8 cellular contexts compared by ENCODE assay signal in genomic region chr1:242017580-242018233, GRCh38. TPM values are rescaled to one million over a fixed set of nuclear protein-coding genes. Genes with fewer than 3 reads are reported as not detected.
DNase-seq lines count a peak whose midpoint lies in the region; ATAC-seq, FAIRE-seq and TF ChIP-seq lines count a peak whose summit lies in the region.
"Had no signal": no experiment of that assay in that cellular context is flagged by ENCODE, and none has a peak within 500 bp of the region (broad histone marks: within the 10 kb centered on the region; RNA-seq: fewer than 3 reads in every experiment).

No MANE protein-coding gene starts in this region.

- peak; percentile 91 for ATAC-seq in GM21360 (IDR thresholded peaks at IDR 0.05; ENCODE audit: unreplicated experiment)

- H3K4me3 ChIP-seq in PC-9 (no peak overlapping the region), astrocyte (ENCODE audit: insufficient read depth, low read depth, low read length) (no peak overlapping the region)

- H3K27ac ChIP-seq in PC-9 (no peak overlapping the region), astrocyte (ENCODE audit: low read depth, low read length) (no peak overlapping the region)

- TF ChIP-seq CTCF in PC-9 (conservative IDR thresholded peaks at IDR 0.05) (peak; percentile 62), astrocyte (IDR thresholded peaks at IDR 0.05; ENCODE audit: insufficient read depth, low read depth, low read length) (peak; percentile 53)

- H3K27me3 ChIP-seq in PC-9 (ENCODE audit: insufficient read depth, low read depth), result no peaks in the 10 kb centered on the region
- no peaks in the 10 kb centered on the region for H3K27me3 ChIP-seq in astrocyte (ENCODE audit: insufficient read depth, low read length)

- H3K4me1 Mint-ChIP-seq in astrocyte (ENCODE audit: low read depth, unreplicated experiment), result no peaks in the 10 kb centered on the region
- peaks cover 0 to 3% of the 10 kb centered on the region in 2 donors for H3K4me1 Mint-ChIP-seq in immature natural killer cell

- FAIRE-seq in astrocyte (lab: Jason Lieb, UNC), result no peak

- no peak overlapping the region for H3K9ac ChIP-seq in astrocyte (ENCODE audit: low read length)

- no peaks in the 10 kb centered on the region for H3F3A ChIP-seq in PC-9 (ENCODE audit: insufficient read depth, low read depth)

- DNase-seq in ELF-1 (ENCODE audit: low read depth, low spot score) (peak; percentile 64), HT-29 (ENCODE audit: low spot score) (peak; percentile 49), PC-9 (peak in 1 of 2 experiments; percentile 50), astrocyte (ENCODE audit: low read depth) (peak; percentile 28), immature natural killer cell (peak; percentile 6 to 34 (median 18))
- DNase-seq in stimulated activated CD4-positive, alpha-beta T cell treated with anti-CD3 and anti-CD28 coated beads, Interleukin-4, amount 100 ng/mL, for 4 hours, result peak; percentile 5 to 18

- no peaks in the 10 kb centered on the region for H3K27me3 Mint-ChIP-seq in astrocyte (ENCODE audit: low read depth, unreplicated experiment)
- H3K27me3 Mint-ChIP-seq in immature natural killer cell (ENCODE audit: low read depth in 3 of 3), result peaks cover 0 to 2% (median 0%) of the 10 kb centered on the region in 3 donors
- H3K27me3 Mint-ChIP-seq: dendritic cell treated with granulocyte-macrophage colony-stimulating factor and Interleukin-4, amounts not matched to agents 40 ng/mL and 50 ng/mL, for 4 days had no signal

- H3K4me2 ChIP-seq in PC-9 (no peak overlapping the region), astrocyte (ENCODE audit: low read length) (no peak overlapping the region)

- H3K4me1 ChIP-seq in PC-9 (replicated peaks; ENCODE audit: insufficient read depth) (no peaks in the 10 kb centered on the region), astrocyte (ENCODE audit: insufficient read depth, low read length) (no peaks in the 10 kb centered on the region)

- POLR2A ChIA-PET in PC-9 (lab: Charles Lee; ENCODE audit: unreplicated experiment), result no interaction called here

- no peaks in the 10 kb centered on the region for H3K9me3 ChIP-seq in PC-9 (ENCODE audit: insufficient read depth, low read depth)
- H3K9me3 ChIP-seq in astrocyte (ENCODE audit: insufficient read depth, low read depth, low read length), result no peaks in the 10 kb centered on the region

- H2AFZ ChIP-seq in PC-9 (no peak overlapping the region), astrocyte (ENCODE audit: low read depth, low read length) (no peak overlapping the region)

- BruUV-seq in PC-9 (replicated peaks; lab: Mats Ljungman, UMichigan), result no TSS peak

- no peaks in the 10 kb centered on the region for H3K36me3 Mint-ChIP-seq in astrocyte (ENCODE audit: low read depth, unreplicated experiment)
- H3K36me3 Mint-ChIP-seq in immature natural killer cell, result no peaks in the 10 kb centered on the region

- H3K27ac Mint-ChIP-seq in astrocyte (ENCODE audit: unreplicated experiment) (no peak overlapping the region), immature natural killer cell (no peak overlapping the region)
- H3K27ac Mint-ChIP-seq: dendritic cell treated with granulocyte-macrophage colony-stimulating factor and Interleukin-4, amounts not matched to agents 40 ng/mL and 50 ng/mL, for 4 days had no signal

- no peaks in the 10 kb centered on the region for H3K9me2 ChIP-seq in PC-9 (ENCODE audit: insufficient read depth)

- H3K4me3 Mint-ChIP-seq in astrocyte (ENCODE audit: unreplicated experiment) (no peak overlapping the region), immature natural killer cell (no peak overlapping the region)
- H3K4me3 Mint-ChIP-seq: dendritic cell treated with granulocyte-macrophage colony-stimulating factor and Interleukin-4, amounts not matched to agents 40 ng/mL and 50 ng/mL, for 4 days had no signal

- CTCF ChIA-PET in PC-9 (lab: Charles Lee), result interaction anchor here (0.6 to 0.7 kb wide), 2 partner anchors 260 to 411 kb away, joined by 4 to 8 read pairs; no protein-coding TSS in a partner anchor

- H4K20me1 ChIP-seq in PC-9 (ENCODE audit: insufficient read depth), result no peaks in the 10 kb centered on the region
- no peaks in the 10 kb centered on the region for H4K20me1 ChIP-seq in astrocyte (ENCODE audit: insufficient read depth, low read length)

- no peaks in the 10 kb centered on the region for H3K9me3 Mint-ChIP-seq in astrocyte (ENCODE audit: unreplicated experiment)
- H3K9me3 Mint-ChIP-seq in immature natural killer cell, result no peaks in the 10 kb centered on the region
- H3K9me3 Mint-ChIP-seq: dendritic cell treated with granulocyte-macrophage colony-stimulating factor and Interleukin-4, amounts not matched to agents 40 ng/mL and 50 ng/mL, for 4 days had no signal

- no peaks in the 10 kb centered on the region for H3K79me2 ChIP-seq in PC-9 (ENCODE audit: low read depth)
- no peaks in the 10 kb centered on the region for H3K79me2 ChIP-seq in astrocyte (ENCODE audit: insufficient read depth, low read length)

- intact Hi-C loops in PC-9 (cut with micrococcal nuclease; ENCODE audit: unreplicated experiment), result loop anchor here (1.0 to 5.0 kb wide), 6 partner anchors 121 to 1130 kb away; partner anchors contain the start of genes EXO1 and FH

- no peaks in the 10 kb centered on the region for H3K36me3 ChIP-seq in PC-9 (ENCODE audit: low read depth)
- H3K36me3 ChIP-seq in astrocyte (ENCODE audit: insufficient read depth, low read length), result no peaks in the 10 kb centered on the region

RNA-seq across cellular contexts. Expression of gene MAP1LC3C, which starts 18.8 kb away (rescaled TPM):
- not detected in 2 replicates for total RNA-seq in HT-29 (2014; rRNA removed; shearing (Covaris generic))
- total RNA-seq in PC-9 (2021) (0.68 and 1.2 TPM in 2 replicates), astrocyte (3.4 and 9.9 TPM in 2 replicates)
- polyA plus RNA-seq in immature natural killer cell, result not detected
